In genomic region chr20:47461120-47461685, GRCh38 we compare ENCODE assay signal across 16 cellular contexts.
"Had no signal": no experiment of that assay in that cellular context is flagged by ENCODE, and none has a peak within 500 bp of the region (broad histone marks: within the 10 kb centered on the region; RNA-seq: fewer than 3 reads in every experiment).

No MANE protein-coding gene starts in this region.

- H3K36me3 Mint-ChIP-seq: memory B cell, natural killer cell had no signal

- H3K4me3 Mint-ChIP-seq: effector memory CD8-positive, alpha-beta T cell; memory B cell; natural killer cell; stimulated activated naive CD8-positive, alpha-beta T cell treated with anti-CD3 and anti-CD28 coated beads, Interleukin-15, amount 100 ng/mL, for 72 hours had no signal

- H3K4me3 ChIP-seq: coronary artery, lung, psoas muscle, skin epidermis, spleen, suprapubic skin, vagina had no signal

- H3K9me3 ChIP-seq: psoas muscle, spleen, suprapubic skin, vagina had no signal

- H3K27ac Mint-ChIP-seq: effector memory CD8-positive, alpha-beta T cell; memory B cell; natural killer cell; stimulated activated naive CD8-positive, alpha-beta T cell treated with anti-CD3 and anti-CD28 coated beads, Interleukin-15, amount 100 ng/mL, for 72 hours had no signal

- H3K9me3 Mint-ChIP-seq: effector memory CD8-positive, alpha-beta T cell; memory B cell; natural killer cell; stimulated activated naive CD8-positive, alpha-beta T cell treated with anti-CD3 and anti-CD28 coated beads, Interleukin-15, amount 100 ng/mL, for 72 hours had no signal

- ATAC-seq: effector memory CD8-positive, alpha-beta T cell; left ventricle myocardium superior; natural killer cell; psoas muscle; right cardiac atrium; stimulated activated naive CD8-positive, alpha-beta T cell treated with anti-CD3 and anti-CD28 coated beads, Interleukin-15, amount 100 ng/mL, for 72 hours had no signal

- H3K27me3 ChIP-seq: spleen, suprapubic skin, vagina had no signal

- H3K4me1 Mint-ChIP-seq: natural killer cell had no signal

- H3K27ac ChIP-seq: coronary artery, psoas muscle, skin epidermis, spleen, suprapubic skin, vagina had no signal

- DNase-seq: effector memory CD8-positive, alpha-beta T cell; head of caudate nucleus; left ventricle myocardium superior; natural killer cell; psoas muscle; right cardiac atrium; spleen; stimulated activated CD4-positive, alpha-beta T cell treated with anti-CD3 and anti-CD28 coated beads, Interleukin-4, amount 100 ng/mL, for 4 hours; stimulated activated naive CD4-positive, alpha-beta T cell; stimulated activated naive CD8-positive, alpha-beta T cell treated with anti-CD3 and anti-CD28 coated beads, Interleukin-15, amount 100 ng/mL, for 72 hours had no signal

- H3K27me3 Mint-ChIP-seq: memory B cell; stimulated activated naive CD8-positive, alpha-beta T cell treated with anti-CD3 and anti-CD28 coated beads, Interleukin-15, amount 100 ng/mL, for 72 hours had no signal

- H3K36me3 ChIP-seq: spleen, suprapubic skin, vagina had no signal
